In genomic region chr1:6489799-6490180, GRCh38 we compare ENCODE assay signal across 7 cellular contexts. TPM values are rescaled to one million over a fixed set of nuclear protein-coding genes. Genes with fewer than 3 reads are reported as not detected.
DNase-seq lines count a peak whose midpoint lies in the region; ATAC-seq and TF ChIP-seq lines count a peak whose summit lies in the region.

No MANE protein-coding gene starts in this region.

- peaks cover 21% of the 10 kb centered on the region for H3K4me1 Mint-ChIP-seq in activated CD4-positive, alpha-beta memory T cell treated with anti-CD3 and anti-CD28 coated beads for 36 hours (ENCODE audit: low read depth)

- no peaks in the 10 kb centered on the region for H3K36me3 Mint-ChIP-seq in activated CD4-positive, alpha-beta memory T cell treated with anti-CD3 and anti-CD28 coated beads for 36 hours

- no peaks in the 10 kb centered on the region for H3K36me3 ChIP-seq in mesendoderm (ENCODE audit: control insufficient read depth, insufficient read depth, low read length)

- no peaks in the 10 kb centered on the region for H3K9me3 Mint-ChIP-seq in activated CD4-positive, alpha-beta memory T cell treated with anti-CD3 and anti-CD28 coated beads for 36 hours

- H3K18ac ChIP-seq in mesendoderm (ENCODE audit: low read length) = peak overlapping the region; percentile 87

- H3K4me3 ChIP-seq in GM12865 (ENCODE audit: low read depth, low read length) (peak overlapping the region; percentile 95), mesendoderm (ENCODE audit: low read length) (peak overlapping the region; percentile 46)

- peak; percentile 94 for TF ChIP-seq CTCF in GM12865 (IDR thresholded peaks at IDR 0.05; ENCODE audit: insufficient read depth, low read depth, low read length, missing control alignments)

- H3K9ac ChIP-seq in mesendoderm (ENCODE audit: low read length) = peak overlapping the region; percentile 96

- H3K4me3 Mint-ChIP-seq in activated CD4-positive, alpha-beta memory T cell treated with anti-CD3 and anti-CD28 coated beads for 36 hours = peak overlapping the region; percentile 74

- peak overlapping the region; percentile 96 for H3K56ac ChIP-seq in mesendoderm (ENCODE audit: low read length)

- H3K27ac ChIP-seq in mesendoderm (ENCODE audit: low read depth, low read length) = no peak overlapping the region

- no peak overlapping the region for H4K5ac ChIP-seq in mesendoderm (ENCODE audit: low read length)

- H3K27ac Mint-ChIP-seq in activated CD4-positive, alpha-beta memory T cell treated with anti-CD3 and anti-CD28 coated beads for 36 hours = peak overlapping the region; percentile 42

- peak overlapping the region; percentile 58 for H3K4ac ChIP-seq in mesendoderm (ENCODE audit: low read depth, low read length)

- no peak overlapping the region for H2BK15ac ChIP-seq in mesendoderm (replicated peaks; ENCODE audit: low read depth)

- intact Hi-C loops in activated CD4-positive, alpha-beta memory T cell treated with anti-CD3 and anti-CD28 coated beads for 36 hours (cut with micrococcal nuclease) = loop anchor here (1.0 to 5.0 kb wide), 3 partner anchors 25 to 138 kb away; partner anchors contain the start of gene NOL9

- no peak overlapping the region for H2BK5ac ChIP-seq in mesendoderm (ENCODE audit: low read length)

- POLR2A ChIA-PET in activated CD4-positive, alpha-beta memory T cell treated with anti-CD3 and anti-CD28 coated beads for 36 hours (lab: Charles Lee) = interaction anchor here (0.8 kb wide), 1 partner anchor 30 kb away, joined by 3 read pairs; no protein-coding TSS in a partner anchor

- peaks cover 2% of the 10 kb centered on the region for H3K4me1 ChIP-seq in mesendoderm (ENCODE audit: control insufficient read depth, low read depth, low read length)

- peaks cover 8% of the 10 kb centered on the region for H3K27me3 Mint-ChIP-seq in activated CD4-positive, alpha-beta memory T cell treated with anti-CD3 and anti-CD28 coated beads for 36 hours

- WGBS in mesendoderm (ENCODE audit: extremely low coverage, insufficient coverage, low lambda C conversion rate) = no CpG with 5 or more reads among the region's 21 CpGs

- no peak overlapping the region for H2AK5ac ChIP-seq in mesendoderm (ENCODE audit: low read length)

- no peaks in the 10 kb centered on the region for H3K27me3 ChIP-seq in mesendoderm (ENCODE audit: insufficient read depth, low read length, poor library complexity)

- DNase-seq in GM12865 (ENCODE audit: low read depth) (peak; percentile 85), NCI-H460 (ENCODE audit: extremely low read depth, low read depth) (peak; percentile 68), mesendoderm (peak; percentile 80)
- peak; percentile 87 for DNase-seq in activated CD4-positive, alpha-beta memory T cell treated with anti-CD3 and anti-CD28 coated beads for 36 hours
- DNase-seq in effector CD8-positive, alpha-beta T cell (lab: John Stamatoyannopoulos, UW) = peak; percentile 63
- peak; percentile 56 for DNase-seq in stimulated activated CD8-positive, alpha-beta memory T cell treated with anti-CD3 and anti-CD28 coated beads, Interleukin-15, amount 100 ng/mL, for 24 hours (ENCODE audit: low read depth)

- peak overlapping the region; percentile 1 for H2BK120ac ChIP-seq in mesendoderm (ENCODE audit: low read depth, low read length)

- CTCF ChIA-PET in activated CD4-positive, alpha-beta memory T cell treated with anti-CD3 and anti-CD28 coated beads for 36 hours (lab: Charles Lee) = interaction anchor here (0.8 to 3.3 kb wide), 20 partner anchors 8 to 243 kb away, joined by 3 to 13 read pairs (median 4); partner anchors contain the start of genes NOL9, TAS1R1 and TNFRSF25

- H3K4me2 ChIP-seq in mesendoderm (ENCODE audit: low read length) = peak overlapping the region; percentile 99

- peak; percentile 66 for ATAC-seq in HG02938 (IDR thresholded peaks at IDR 0.05; ENCODE audit: unreplicated experiment)

- no peak overlapping the region for H4K8ac ChIP-seq in mesendoderm (ENCODE audit: low read depth, low read length)

- no peaks in the 10 kb centered on the region for H3K79me1 ChIP-seq in mesendoderm (ENCODE audit: low read length)

- H3K79me2 ChIP-seq in mesendoderm (ENCODE audit: control insufficient read depth, insufficient read depth, low read length) = no peaks in the 10 kb centered on the region

- no peak overlapping the region for H3K23ac ChIP-seq in mesendoderm (ENCODE audit: low read length)

RNA-seq across cellular contexts. Expression of gene PLEKHG5, which starts 1.7 kb away (rescaled TPM):
- total RNA-seq in NCI-H460 (2014; rRNA removed; shearing (Covaris generic)) = 3.4 and 3.6 TPM in 2 replicates
- 9.3 and 13.3 TPM in 2 replicates for polyA plus RNA-seq in NCI-H460 (2014; cell fraction: nucleus; rRNA removed)
- total RNA-seq in activated CD4-positive, alpha-beta memory T cell treated with anti-CD3 and anti-CD28 coated beads for 36 hours = 1 to 10 TPM; 2.1 to 2.2 TPM
- polyA plus RNA-seq in mesendoderm (2013, experiment 1 of 2) = 5.0 TPM
- polyA plus RNA-seq in mesendoderm (2013, experiment 2 of 2) = 5.0 TPM

RNA-seq across cellular contexts. Expression of gene TNFRSF25, which starts 23.8 kb away (rescaled TPM):
- total RNA-seq in NCI-H460 (2014; rRNA removed; shearing (Covaris generic)) = 3.3 and 4.2 TPM in 2 replicates
- 25.3 and 25.6 TPM in 2 replicates for polyA plus RNA-seq in NCI-H460 (2014; cell fraction: nucleus; rRNA removed)
- 10 to 100 TPM; 90.0 to 97.4 TPM for total RNA-seq in activated CD4-positive, alpha-beta memory T cell treated with anti-CD3 and anti-CD28 coated beads for 36 hours
- 4.0 TPM for polyA plus RNA-seq in mesendoderm (2013, experiment 1 of 2)
- polyA plus RNA-seq in mesendoderm (2013, experiment 2 of 2) = 3.9 TPM

Comparison
In these comparisons a context has a peak if more than half of its experiments do, and no peak if none do; other contexts are left out.
1. RNA of gene TNFRSF25, which starts 23.8 kb away (total RNA-seq): 90.0 to 97.4 TPM in activated CD4-positive, alpha-beta memory T cell treated with anti-CD3 and anti-CD28 coated beads for 36 hours; 3.3 to 4.2 TPM in NCI-H460; every median in the first group is over 10 times any median in the second.
2. Peak in every context shown above with its lines, with median percentiles within 50 percentile points of each other: DNase-seq.